31 cellular contexts compared by ENCODE assay signal in genomic region chr13:34320084-34320483, GRCh38.
DNase-seq lines count a peak whose midpoint lies in the region; TF ChIP-seq lines count a peak whose summit lies in the region.
"Had no signal": no experiment of that assay in that cellular context is flagged by ENCODE, and none has a peak within 500 bp of the region (broad histone marks: within the 10 kb centered on the region; RNA-seq: fewer than 3 reads in every experiment).

No MANE protein-coding gene starts in this region.

- H3K79me2 ChIP-seq in hepatocyte, result no peaks in the 10 kb centered on the region

- no peaks in the 10 kb centered on the region for H3K27me3 ChIP-seq in hepatocyte
- H3K27me3 ChIP-seq: BE2C; BLaER1; BLaER1 treated with 17β-estradiol and CSF1 and Interleukin-3, amounts not matched to agents 10 nM and 100 nM had no signal

- H3K27me3 Mint-ChIP-seq in activated CD4-positive, alpha-beta T cell treated with anti-CD3 and anti-CD28 coated beads, Interleukin-2, amount 10 ng/mL, durations not matched to agents 24 days and 14 days, result no peaks in the 10 kb centered on the region
- H3K27me3 Mint-ChIP-seq: B cell; CD4-positive, alpha-beta memory T cell; CD4-positive, alpha-beta T cell; CD4-positive, CD25-positive, alpha-beta regulatory T cell; CD8-positive, alpha-beta memory T cell had no signal

- no peaks in the 10 kb centered on the region for H4K20me1 ChIP-seq in hepatocyte (ENCODE audit: insufficient read depth, poor library complexity, severe bottlenecking)
- H4K20me1 ChIP-seq: BLaER1; BLaER1 treated with 17β-estradiol and CSF1 and Interleukin-3, amounts not matched to agents 10 nM and 100 nM had no signal

- H3K4me3 ChIP-seq in hepatocyte, result no peak overlapping the region
- H3K4me3 ChIP-seq: A549; BLaER1; BLaER1 treated with 17β-estradiol and CSF1 and Interleukin-3, amounts not matched to agents 10 nM and 100 nM had no signal

- no peaks in the 10 kb centered on the region for H3K36me3 Mint-ChIP-seq in activated CD4-positive, alpha-beta T cell treated with anti-CD3 and anti-CD28 coated beads, Interleukin-2, amount 10 ng/mL, durations not matched to agents 24 days and 14 days (ENCODE audit: low read depth)
- H3K36me3 Mint-ChIP-seq: CD14-positive monocyte; CD4-positive, alpha-beta memory T cell; CD4-positive, CD25-positive, alpha-beta regulatory T cell; CD8-positive, alpha-beta memory T cell; CD8-positive, alpha-beta T cell had no signal

- H2AFZ ChIP-seq in hepatocyte, result no peak overlapping the region

- H3K9me3 ChIP-seq in hepatocyte (ENCODE audit: low read depth), result no peaks in the 10 kb centered on the region
- H3K9me3 ChIP-seq: A549; BE2C; BLaER1; BLaER1 treated with 17β-estradiol and CSF1 and Interleukin-3, amounts not matched to agents 10 nM and 100 nM; Caco-2 had no signal

- no peaks in the 10 kb centered on the region for H3K36me3 ChIP-seq in hepatocyte (replicated peaks; ENCODE audit: insufficient read depth, low read depth)
- H3K36me3 ChIP-seq: BE2C; BLaER1; BLaER1 treated with 17β-estradiol and CSF1 and Interleukin-3, amounts not matched to agents 10 nM and 100 nM had no signal

- DNase-seq in activated CD4-positive, alpha-beta T cell treated with anti-CD3 and anti-CD28 coated beads, Interleukin-2, amount 10 ng/mL, durations not matched to agents 24 days and 14 days, result peak; percentile 26
- no peak for DNase-seq in activated CD4-positive, alpha-beta T cell treated with anti-CD3 and anti-CD28 coated beads for 1 hour
- DNase-seq in SK-N-DZ (ENCODE audit: low spot score) (peak; percentile 55), hepatocyte (ENCODE audit: low spot score) (no peak)
- DNase-seq: 8988T; ACHN; AML-193; BE2C; C1 segment of cervical spinal cord; Caco-2; Calu3; CD4-positive, alpha-beta memory T cell; CD4-positive, alpha-beta T cell; CD4-positive, CD25-positive, alpha-beta regulatory T cell; CD8-positive, alpha-beta memory T cell; CD8-positive, alpha-beta T cell; COR-L47; DMS 273 treated with DMSO at 0.1 percent for 48 hours; DMS153; DMS53; DMS79; DMS79 treated with DMSO at 0.1 percent for 48 hours; DND-41; EL had no signal

- TF ChIP-seq CTCF in hepatocyte (IDR thresholded peaks at IDR 0.05; ENCODE audit: poor library complexity), result no peak

- no peaks in the 10 kb centered on the region for H3K9me2 ChIP-seq in hepatocyte (replicated peaks; ENCODE audit: insufficient read depth)

- 94% methylated on average over 1 of the region's 1 CpG for WGBS in hepatocyte (ENCODE audit: low lambda C conversion rate, missing lambda C conversion rate)

- intact Hi-C loops in activated CD4-positive, alpha-beta T cell treated with anti-CD3 and anti-CD28 coated beads, Interleukin-2, amount 10 ng/mL, durations not matched to agents 24 days and 14 days (cut with micrococcal nuclease), result no loop called here

- no peak overlapping the region for H3K27ac ChIP-seq in hepatocyte
- H3K27ac ChIP-seq: 22Rv1; BLaER1; BLaER1 treated with 17β-estradiol and CSF1 and Interleukin-3, amounts not matched to agents 10 nM and 100 nM; C4-2B had no signal

- H3K4me1 ChIP-seq in hepatocyte (ENCODE audit: insufficient read depth), result no peaks in the 10 kb centered on the region
- H3K4me1 ChIP-seq: A549; BE2C; BLaER1; BLaER1 treated with 17β-estradiol and CSF1 and Interleukin-3, amounts not matched to agents 10 nM and 100 nM; Caco-2 had no signal

- H3K4me3 Mint-ChIP-seq in activated CD4-positive, alpha-beta T cell treated with anti-CD3 and anti-CD28 coated beads, Interleukin-2, amount 10 ng/mL, durations not matched to agents 24 days and 14 days, result no peak overlapping the region
- H3K4me3 Mint-ChIP-seq: B cell; CD14-positive monocyte; CD4-positive, alpha-beta memory T cell; CD4-positive, alpha-beta T cell; CD4-positive, CD25-positive, alpha-beta regulatory T cell; CD8-positive, alpha-beta memory T cell; CD8-positive, alpha-beta T cell had no signal

- H3K9me3 Mint-ChIP-seq in activated CD4-positive, alpha-beta T cell treated with anti-CD3 and anti-CD28 coated beads, Interleukin-2, amount 10 ng/mL, durations not matched to agents 24 days and 14 days, result no peaks in the 10 kb centered on the region
- H3K9me3 Mint-ChIP-seq: CD4-positive, alpha-beta T cell had no signal

- H3K4me2 ChIP-seq in hepatocyte, result no peak overlapping the region
- H3K4me2 ChIP-seq: A549; BLaER1; BLaER1 treated with 17β-estradiol and CSF1 and Interleukin-3, amounts not matched to agents 10 nM and 100 nM had no signal

- no peak overlapping the region for H3K27ac Mint-ChIP-seq in activated CD4-positive, alpha-beta T cell treated with anti-CD3 and anti-CD28 coated beads, Interleukin-2, amount 10 ng/mL, durations not matched to agents 24 days and 14 days
- H3K27ac Mint-ChIP-seq: B cell; CD14-positive monocyte; CD4-positive, alpha-beta memory T cell; CD4-positive, alpha-beta T cell; CD4-positive, CD25-positive, alpha-beta regulatory T cell; CD8-positive, alpha-beta memory T cell; CD8-positive, alpha-beta T cell had no signal

- no peaks in the 10 kb centered on the region for H3K4me1 Mint-ChIP-seq in activated CD4-positive, alpha-beta T cell treated with anti-CD3 and anti-CD28 coated beads, Interleukin-2, amount 10 ng/mL, durations not matched to agents 24 days and 14 days
- H3K4me1 Mint-ChIP-seq: B cell; CD14-positive monocyte; CD4-positive, alpha-beta memory T cell; CD4-positive, CD25-positive, alpha-beta regulatory T cell; CD8-positive, alpha-beta memory T cell had no signal

Comparison
In these comparisons a context has a peak if more than half of its experiments do, and no peak if none do; other contexts are left out.
1. DNase-seq: peak in activated CD4-positive, alpha-beta T cell treated with anti-CD3 and anti-CD28 coated beads, Interleukin-2, amount 10 ng/mL, durations not matched to agents 24 days and 14 days (single experiment) and SK-N-DZ (single experiment); none in activated CD4-positive, alpha-beta T cell treated with anti-CD3 and anti-CD28 coated beads for 1 hour (single experiment) and hepatocyte (single experiment).